11 cellular contexts compared by ENCODE assay signal in genomic region chr2:42922790-42923631, GRCh38.
A peak's percentile ranks its signal among the peaks of the same experiment; 100 is the strongest.
DNase-seq lines count a peak whose midpoint lies in the region; ATAC-seq, FAIRE-seq and TF ChIP-seq lines count a peak whose summit lies in the region.
"Had no signal": no experiment of that assay in that cellular context is flagged by ENCODE, and none has a peak within 500 bp of the region (broad histone marks: within the 10 kb centered on the region; RNA-seq: fewer than 3 reads in every experiment).

No MANE protein-coding gene starts in this region.

- no peak overlapping the region for H4K5ac ChIP-seq in H1 (ENCODE audit: insufficient read length, low read depth, low read length)

- H4K8ac ChIP-seq in H1 (ENCODE audit: extremely low read depth, insufficient read depth, low read length): no peak overlapping the region

- TF ChIP-seq CTCF in Loucy (conservative IDR thresholded peaks at IDR 0.05; ENCODE audit: low read length): no peak
- no peak for TF ChIP-seq CTCF in H1 (IDR thresholded peaks at IDR 0.05; ENCODE audit: control extremely low read depth in 1 of 3, insufficient read depth in 1 of 3, low read depth in 1 of 3, low read length in 3 of 3)
- no peak for TF ChIP-seq CTCF in right lobe of liver (IDR thresholded peaks at IDR 0.05)
- no peak for TF ChIP-seq CTCF in testis (IDR thresholded peaks at IDR 0.05)
- TF ChIP-seq CTCF in type B pancreatic cell (conservative IDR thresholded peaks at IDR 0.05): no peak

- H3K4ac ChIP-seq in H1 (replicated peaks; ENCODE audit: insufficient read length, low read depth, low read length): no peak overlapping the region

- H3K9me3 Mint-ChIP-seq in type B pancreatic cell: no peaks in the 10 kb centered on the region
- H3K9me3 Mint-ChIP-seq: natural killer cell had no signal

- H2BK12ac ChIP-seq in H1 (ENCODE audit: low read depth, low read length): no peak overlapping the region; the same call in 1 of the 2 replicates

- TF ChIP-seq POLR2A in H1 (IDR thresholded peaks at IDR 0.05; ENCODE audit: control extremely low read depth in 1 of 2, low read depth in 2 of 2, low read length in 2 of 2) (no peak), right lobe of liver (IDR thresholded peaks at IDR 0.05) (no peak), testis (IDR thresholded peaks at IDR 0.05) (no peak), GM18505 (IDR thresholded peaks at IDR 0.05; ENCODE audit: borderline replicate concordance, extremely low read depth, insufficient read depth, insufficient read length) (no peak)

- POLR2A ChIA-PET in H1 (lab: Charles Lee; ENCODE audit: partially characterized antibody): no interaction called here

- H3K36me3 ChIP-seq in Loucy (ENCODE audit: insufficient read depth, low read length): no peaks in the 10 kb centered on the region
- no peaks in the 10 kb centered on the region for H3K36me3 ChIP-seq in H1 (ENCODE audit: control insufficient read depth in 2 of 4, insufficient read depth in 4 of 4, low read length in 3 of 4)
- no peaks in the 10 kb centered on the region for H3K36me3 ChIP-seq in right lobe of liver
- no peaks in the 10 kb centered on the region for H3K36me3 ChIP-seq in testis (ENCODE audit: low read depth, missing control alignments)

- DNase-seq in H1 (ENCODE audit: low read depth in 1 of 2, low spot score in 2 of 2): no peak
- no peak for DNase-seq in right lobe of liver
- DNase-seq in testis: peak; percentile 79
- DNase-seq in type B pancreatic cell (ENCODE audit: extremely low spot score, unreplicated experiment): no peak
- DNase-seq: activated CD4-positive, alpha-beta T cell treated with anti-CD3 and anti-CD28 coated beads for 4 hours; cortex of kidney; natural killer cell had no signal

- H3K4me3 ChIP-seq in Loucy (ENCODE audit: low read length, poor library complexity, severe bottlenecking): no peak overlapping the region
- no peak overlapping the region for H3K4me3 ChIP-seq in H1 (ENCODE audit: extremely low read depth in 1 of 4, insufficient read depth in 2 of 4, low read depth in 3 of 4, low read length in 4 of 4)
- H3K4me3 ChIP-seq in right lobe of liver: no peak overlapping the region
- no peak overlapping the region for H3K4me3 ChIP-seq in testis

- H3F3A ChIP-seq in Loucy (ENCODE audit: low read depth): no peaks in the 10 kb centered on the region

- H2AFZ ChIP-seq in Loucy (ENCODE audit: low read length) (0 out of 2 replicates have a peak overlapping the region, but pooled peaks have one; percentile 72), H1 (ENCODE audit: low read length) (no peak overlapping the region)

- H3K4me1 ChIP-seq in Loucy (ENCODE audit: insufficient read depth, low read length, poor library complexity, severe bottlenecking) (no peaks in the 10 kb centered on the region), H1 (replicated peaks in 1 of 4; ENCODE audit: control insufficient read depth in 3 of 4, insufficient read depth in 4 of 4, low read length in 3 of 4) (peaks cover 14 to 30% (median 20%) of the 10 kb centered on the region in 4 experiments), right lobe of liver (peaks cover 2 to 55% (median 26%) of the 10 kb centered on the region in 4 donors), testis (peaks cover 68% of the 10 kb centered on the region)

- peak overlapping the region; percentile 24 for H2BK120ac ChIP-seq in H1 (replicated peaks; ENCODE audit: low read depth, low read length)

- H3K9me2 ChIP-seq in Loucy (replicated peaks; ENCODE audit: low read depth, low read length): no peaks in the 10 kb centered on the region

- H3K23me2 ChIP-seq in H1 (ENCODE audit: low read depth, low read length): no peaks in the 10 kb centered on the region

- no peak for FAIRE-seq in H1 (lab: Jason Lieb, UNC)

- H3K27ac ChIP-seq in H1 (ENCODE audit: low read depth, low read length) (no peak overlapping the region), right lobe of liver (peak overlapping the region; percentile 3 to 95 (median 89)), testis (peak overlapping the region; percentile 81 to 82)

- no peak overlapping the region for H3K14ac ChIP-seq in H1 (ENCODE audit: insufficient read length)

- no peak overlapping the region for H3K9ac ChIP-seq in Loucy (ENCODE audit: low read depth, low read length, poor library complexity, severe bottlenecking)
- no peak overlapping the region for H3K9ac ChIP-seq in H1 (replicated peaks in 1 of 4; ENCODE audit: extremely low read depth in 1 of 4, low read depth in 3 of 4, low read length in 3 of 4)

- H2AK5ac ChIP-seq in H1 (ENCODE audit: low read depth, low read length): no peak overlapping the region

- no peak for TF ChIP-seq EP300 in H1 (IDR thresholded peaks at IDR 0.05; ENCODE audit: borderline replicate concordance in 1 of 2, low read depth in 2 of 2, low read length in 2 of 2)

- no peak overlapping the region; the same call in 1 of the 2 replicates for H3K18ac ChIP-seq in H1 (ENCODE audit: extremely low read depth, low read length)

- no peak overlapping the region for H2BK20ac ChIP-seq in H1 (ENCODE audit: low read length)

- H3K79me2 ChIP-seq in Loucy (ENCODE audit: insufficient read depth, low read length): no peaks in the 10 kb centered on the region
- H3K79me2 ChIP-seq in H1 (ENCODE audit: control insufficient read depth in 1 of 2, insufficient read depth in 2 of 2, low read length in 2 of 2): no peaks in the 10 kb centered on the region

- no peak for TF ChIP-seq RAD21 in H1 (IDR thresholded peaks at IDR 0.05 in 1 of 2, conservative IDR thresholded peaks at IDR 0.05 in 1 of 2; ENCODE audit: low read depth in 2 of 2, low read length in 2 of 2)

- ATAC-seq in right lobe of liver (no peak), GM18505 (IDR thresholded peaks at IDR 0.05; ENCODE audit: unreplicated experiment) (no peak), GM18868 (IDR thresholded peaks at IDR 0.05; ENCODE audit: unreplicated experiment) (no peak), GM21528 (IDR thresholded peaks at IDR 0.05; ENCODE audit: low FRiP score, unreplicated experiment) (no peak)
- ATAC-seq: natural killer cell had no signal

- no peaks in the 10 kb centered on the region for H3K27me3 Mint-ChIP-seq in type B pancreatic cell

- no peaks in the 10 kb centered on the region for H3K27me3 ChIP-seq in Loucy (ENCODE audit: insufficient read depth, low read length, poor library complexity, severe bottlenecking)
- no peaks in the 10 kb centered on the region for H3K27me3 ChIP-seq in H1 (replicated peaks in 1 of 4; ENCODE audit: control insufficient read depth in 3 of 4, extremely low read depth in 1 of 4, insufficient read depth in 3 of 4, low read length in 3 of 4)
- no peaks in the 10 kb centered on the region for H3K27me3 ChIP-seq in right lobe of liver
- H3K27me3 ChIP-seq in testis: no peaks in the 10 kb centered on the region

- no peak overlapping the region; the same call in 1 of the 2 replicates for H2BK15ac ChIP-seq in H1 (ENCODE audit: low read length)

- no peaks in the 10 kb centered on the region for H4K20me1 ChIP-seq in Loucy (ENCODE audit: insufficient read depth, low read length, poor library complexity, severe bottlenecking)
- H4K20me1 ChIP-seq in H1 (replicated peaks in 1 of 2; ENCODE audit: control insufficient read depth in 1 of 2, insufficient read depth in 2 of 2, low read length in 2 of 2): no peaks in the 10 kb centered on the region

- 93% methylated on average over 7 of the region's 7 CpGs; no CpG with 5 or more reads in 1 of the 2 experiments for WGBS in H1 (ENCODE audit: extremely low coverage in 1 of 2, insufficient coverage in 1 of 2, insufficient read length in 1 of 2, insufficient replicate concordance in 2 of 2, low coverage in 1 of 2, low lambda C conversion rate in 2 of 2, missing lambda C conversion rate in 1 of 2), 2 experiments
- WGBS in right lobe of liver (ENCODE audit: insufficient coverage, low coverage, low lambda C conversion rate, missing lambda C conversion rate): 75% methylated on average over 6 of the region's 7 CpGs
- 72 to 73% methylated on average over 7 of the region's 7 CpGs for WGBS in testis, 2 donors

- H3K4me2 ChIP-seq in Loucy (ENCODE audit: low read depth, low read length, poor library complexity, severe bottlenecking) (no peak overlapping the region), H1 (ENCODE audit: insufficient read depth in 1 of 2, low read depth in 2 of 2, low read length in 2 of 2) (no peak overlapping the region)

- peaks cover 6% of the 10 kb centered on the region for H3K36me3 Mint-ChIP-seq in type B pancreatic cell
- H3K36me3 Mint-ChIP-seq: natural killer cell had no signal

- no peak overlapping the region for H2BK5ac ChIP-seq in H1 (ENCODE audit: low read depth, low read length)

- no peak overlapping the region for H3K4me3 Mint-ChIP-seq in type B pancreatic cell
- H3K4me3 Mint-ChIP-seq: natural killer cell had no signal

- no peak overlapping the region for H3K27ac Mint-ChIP-seq in type B pancreatic cell
- H3K27ac Mint-ChIP-seq: natural killer cell had no signal

- H3K79me1 ChIP-seq in H1 (ENCODE audit: low read depth, low read length): no peaks in the 10 kb centered on the region

- no peak overlapping the region for H3K23ac ChIP-seq in H1 (ENCODE audit: insufficient read length)

- peaks cover 73% of the 10 kb centered on the region for H3K4me1 Mint-ChIP-seq in type B pancreatic cell (ENCODE audit: unreplicated experiment)
- H3K4me1 Mint-ChIP-seq: natural killer cell had no signal

- CTCF ChIA-PET in H1 (lab: Charles Lee; ENCODE audit: partially characterized antibody): interaction anchor here (0.9 to 9.9 kb wide), 9 partner anchors 8 to 561 kb away, joined by 3 to 69 read pairs (median 4); no protein-coding TSS in a partner anchor

- H4K91ac ChIP-seq in H1 (replicated peaks; ENCODE audit: insufficient read length, low read length): no peak overlapping the region

- intact Hi-C loops in right lobe of liver (cut with DNase I) (no loop called here), testis (cut with DNase I; ENCODE audit: low total_unique reads) (no loop called here)

- H3K9me3 ChIP-seq in Loucy (ENCODE audit: insufficient read depth, low read depth, low read length): no peaks in the 10 kb centered on the region
- H3K9me3 ChIP-seq in H1 (ENCODE audit: insufficient read depth in 2 of 2, low read depth in 1 of 2, low read length in 1 of 2): no peaks in the 10 kb centered on the region
- no peaks in the 10 kb centered on the region for H3K9me3 ChIP-seq in right lobe of liver
- no peaks in the 10 kb centered on the region for H3K9me3 ChIP-seq in testis

- H3K56ac ChIP-seq in H1 (replicated peaks; ENCODE audit: insufficient read length, low read depth, low read length): no peak overlapping the region

TF ChIP-seq in H1, 55 proteins besides CTCF, POLR2A, EP300 and RAD21:
- TF ChIP-seq SIRT6 (IDR thresholded peaks at IDR 0.05; ENCODE audit: low read length): no peak
- no peak for TF ChIP-seq POLR2AphosphoS5 (IDR thresholded peaks at IDR 0.05; ENCODE audit: low read depth, low read length)
- TF ChIP-seq SIN3A (conservative IDR thresholded peaks at IDR 0.05 in 1 of 2, IDR thresholded peaks at IDR 0.05 in 1 of 2; ENCODE audit: low read depth in 1 of 2, low read length in 2 of 2): no peak
- TF ChIP-seq BRCA1 (IDR thresholded peaks at IDR 0.05; ENCODE audit: low read depth, low read length): no peak
